ENCODE assay signal across 2 cellular contexts in genomic region chr6:43633002-43633401, GRCh38. TPM values are rescaled to one million over a fixed set of nuclear protein-coding genes. Genes with fewer than 3 reads are reported as not detected.
"Had no signal": no experiment of that assay in that cellular context is flagged by ENCODE, and none has a peak within 500 bp of the region (broad histone marks: within the 10 kb centered on the region; RNA-seq: fewer than 3 reads in every experiment).

No MANE protein-coding gene starts in this region.

RNA-seq across cellular contexts. Expression of gene RSPH9, which starts 11.8 kb away (rescaled TPM):
- total RNA-seq: HT-29 had no signal
- polyA plus RNA-seq: HepG2 had no signal
